17 cellular contexts compared by ENCODE assay signal in the genomic region with DNA sequence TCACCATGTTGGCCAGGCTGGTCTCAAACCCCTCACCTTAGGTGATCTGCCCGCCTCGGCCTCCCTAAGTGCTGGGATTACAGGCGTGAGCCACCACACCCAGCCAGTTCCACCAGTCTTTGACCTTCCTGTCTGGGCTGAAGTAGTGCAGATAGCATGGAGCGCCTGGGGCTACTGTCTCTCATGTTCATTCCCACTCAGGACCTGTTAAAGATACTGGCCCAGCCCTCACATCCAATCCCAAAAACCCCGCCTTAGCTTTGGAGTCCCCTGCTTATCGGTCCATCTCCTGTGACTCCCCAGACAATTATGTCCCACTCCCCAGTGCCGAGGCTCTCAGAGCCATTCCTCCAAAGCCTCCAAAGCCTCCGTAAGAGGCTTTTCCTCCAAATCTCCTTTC. TPM values are rescaled to one million over a fixed set of nuclear protein-coding genes. Genes with fewer than 3 reads are reported as not detected.
DNase-seq lines count a peak whose midpoint lies in the region; ATAC-seq and TF ChIP-seq lines count a peak whose summit lies in the region.
"Had no signal": no experiment of that assay in that cellular context is flagged by ENCODE, and none has a peak within 500 bp of the region (broad histone marks: within the 10 kb centered on the region; RNA-seq: fewer than 3 reads in every experiment).

No MANE protein-coding gene starts in this region.

- no peaks in the 10 kb centered on the region for H3K9me3 ChIP-seq in OCI-LY3 (ENCODE audit: insufficient read depth, low read length)
- H3K9me3 ChIP-seq: HAP-1 had no signal

- DNase-seq in activated CD4-positive, alpha-beta T cell treated with anti-CD3 and anti-CD28 coated beads for 36 hours, result no peak
- no peak for DNase-seq in activated CD4-positive, alpha-beta T cell treated with anti-CD3 and anti-CD28 coated beads for 48 hours
- DNase-seq in memory B cell (ENCODE audit: low spot score in 2 of 2), result no peak
- DNase-seq in NCI-H510A treated with DMSO at 0.1 percent for 48 hours (lab: John Stamatoyannopoulos, UW), result no peak
- no peak for DNase-seq in effector memory CD8-positive, alpha-beta T cell
- DNase-seq in superior temporal gyrus (ENCODE audit: extremely low spot score), result no peak
- DNase-seq: 8988T; CD4-positive, alpha-beta memory T cell; DMS153; DMS79 treated with DMSO at 0.1 percent for 48 hours; EL had no signal

- H2AFZ ChIP-seq in OCI-LY3 (ENCODE audit: low read depth, low read length), result no peak overlapping the region

- no peak overlapping the region; the same call in 1 of the 2 replicates for H3K9ac ChIP-seq in OCI-LY3 (ENCODE audit: low read length)

- peak overlapping the region; percentile 26 for H3K27ac Mint-ChIP-seq in activated CD4-positive, alpha-beta T cell treated with anti-CD3 and anti-CD28 coated beads for 36 hours
- H3K27ac Mint-ChIP-seq in memory B cell, result no peak overlapping the region
- H3K27ac Mint-ChIP-seq in stimulated activated memory B cell treated with anti-CD40 and anti-IgM and Interleukin-4, amounts not matched to agents 10 μg/mL and 1 μg/mL and 100 μg/mL, for 72 hours, result peak overlapping the region; percentile 68
- no peak overlapping the region for H3K27ac Mint-ChIP-seq in effector memory CD8-positive, alpha-beta T cell

- POLR2A ChIA-PET in activated CD4-positive, alpha-beta T cell treated with anti-CD3 and anti-CD28 coated beads for 36 hours (lab: Charles Lee), result no interaction called here

- peaks cover 20% of the 10 kb centered on the region for H3K36me3 Mint-ChIP-seq in activated CD4-positive, alpha-beta T cell treated with anti-CD3 and anti-CD28 coated beads for 36 hours (ENCODE audit: low read depth)
- peaks cover 7% of the 10 kb centered on the region for H3K36me3 Mint-ChIP-seq in memory B cell
- peaks cover 48% of the 10 kb centered on the region for H3K36me3 Mint-ChIP-seq in stimulated activated memory B cell treated with anti-CD40 and anti-IgM and Interleukin-4, amounts not matched to agents 10 μg/mL and 1 μg/mL and 100 μg/mL, for 72 hours
- peaks cover 16% of the 10 kb centered on the region for H3K36me3 Mint-ChIP-seq in effector memory CD8-positive, alpha-beta T cell (ENCODE audit: insufficient read depth)

- no peak for ATAC-seq in activated CD4-positive, alpha-beta T cell treated with anti-CD3 and anti-CD28 coated beads for 36 hours
- no peak for ATAC-seq in memory B cell (ENCODE audit: low read depth)
- ATAC-seq in stimulated activated memory B cell treated with anti-CD40 and anti-IgM and Interleukin-4, amounts not matched to agents 10 μg/mL and 1 μg/mL and 100 μg/mL, for 72 hours, result no peak
- ATAC-seq in effector memory CD8-positive, alpha-beta T cell (replicated peaks), result no peak
- ATAC-seq: HepG2 had no signal

- H3K4me1 ChIP-seq in OCI-LY3 (ENCODE audit: low read length), result peaks cover 53% of the 10 kb centered on the region
- H3K4me1 ChIP-seq: HAP-1 had no signal

- H3K36me3 ChIP-seq in OCI-LY3 (replicated peaks; ENCODE audit: low read depth, low read length), result peaks cover 74% of the 10 kb centered on the region
- H3K36me3 ChIP-seq: HAP-1 had no signal

- no peak overlapping the region for H3K4me3 Mint-ChIP-seq in activated CD4-positive, alpha-beta T cell treated with anti-CD3 and anti-CD28 coated beads for 36 hours
- peak overlapping the region; percentile 52 for H3K4me3 Mint-ChIP-seq in memory B cell
- H3K4me3 Mint-ChIP-seq in stimulated activated memory B cell treated with anti-CD40 and anti-IgM and Interleukin-4, amounts not matched to agents 10 μg/mL and 1 μg/mL and 100 μg/mL, for 72 hours, result peak overlapping the region; percentile 7
- no peak overlapping the region for H3K4me3 Mint-ChIP-seq in effector memory CD8-positive, alpha-beta T cell

- no peaks in the 10 kb centered on the region for H4K20me1 ChIP-seq in OCI-LY3 (ENCODE audit: insufficient read depth, low read length)

- H3K4me2 ChIP-seq in OCI-LY3 (ENCODE audit: low read length), result peak overlapping the region; percentile 12; the same call in 1 of the 2 replicates

- CTCF ChIA-PET in activated CD4-positive, alpha-beta T cell treated with anti-CD3 and anti-CD28 coated beads for 36 hours (lab: Charles Lee), result no interaction called here

- H3K4me1 Mint-ChIP-seq in activated CD4-positive, alpha-beta T cell treated with anti-CD3 and anti-CD28 coated beads for 36 hours, result peaks cover 14% of the 10 kb centered on the region
- peaks cover 26% of the 10 kb centered on the region for H3K4me1 Mint-ChIP-seq in memory B cell
- peaks cover 48% of the 10 kb centered on the region for H3K4me1 Mint-ChIP-seq in stimulated activated memory B cell treated with anti-CD40 and anti-IgM and Interleukin-4, amounts not matched to agents 10 μg/mL and 1 μg/mL and 100 μg/mL, for 72 hours
- no peaks in the 10 kb centered on the region for H3K4me1 Mint-ChIP-seq in effector memory CD8-positive, alpha-beta T cell (ENCODE audit: low read depth in 2 of 2)

- no peaks in the 10 kb centered on the region for H3K27me3 ChIP-seq in OCI-LY3 (ENCODE audit: low read depth, low read length)

- H3K4me3 ChIP-seq in OCI-LY3 (ENCODE audit: low read length), result no peak overlapping the region
- H3K4me3 ChIP-seq: HAP-1 had no signal

- no peaks in the 10 kb centered on the region for H3K9me3 Mint-ChIP-seq in activated CD4-positive, alpha-beta T cell treated with anti-CD3 and anti-CD28 coated beads for 36 hours (ENCODE audit: low read depth)
- H3K9me3 Mint-ChIP-seq in memory B cell, result no peaks in the 10 kb centered on the region
- peaks cover 2% of the 10 kb centered on the region for H3K9me3 Mint-ChIP-seq in stimulated activated memory B cell treated with anti-CD40 and anti-IgM and Interleukin-4, amounts not matched to agents 10 μg/mL and 1 μg/mL and 100 μg/mL, for 72 hours
- no peaks in the 10 kb centered on the region for H3K9me3 Mint-ChIP-seq in effector memory CD8-positive, alpha-beta T cell
- H3K9me3 Mint-ChIP-seq: CD4-positive, alpha-beta memory T cell had no signal

- intact Hi-C loops in activated CD4-positive, alpha-beta T cell treated with anti-CD3 and anti-CD28 coated beads for 36 hours (cut with DNase I, micrococcal nuclease), result no loop called here

- no peaks in the 10 kb centered on the region for H3K79me2 ChIP-seq in OCI-LY3 (ENCODE audit: low read length)

- H3K27ac ChIP-seq in OCI-LY3 (ENCODE audit: low read length), result peak overlapping the region; percentile 94
- H3K27ac ChIP-seq: C4-2B had no signal

- no peaks in the 10 kb centered on the region for H3K27me3 Mint-ChIP-seq in activated CD4-positive, alpha-beta T cell treated with anti-CD3 and anti-CD28 coated beads for 36 hours
- no peaks in the 10 kb centered on the region for H3K27me3 Mint-ChIP-seq in memory B cell
- peaks cover 16% of the 10 kb centered on the region for H3K27me3 Mint-ChIP-seq in stimulated activated memory B cell treated with anti-CD40 and anti-IgM and Interleukin-4, amounts not matched to agents 10 μg/mL and 1 μg/mL and 100 μg/mL, for 72 hours
- no peaks in the 10 kb centered on the region for H3K27me3 Mint-ChIP-seq in effector memory CD8-positive, alpha-beta T cell
- H3K27me3 Mint-ChIP-seq: CD4-positive, alpha-beta memory T cell had no signal

- no peak for TF ChIP-seq CTCF in OCI-LY3 (IDR thresholded peaks at IDR 0.05; ENCODE audit: low read depth, low read length)

RNA-seq across cellular contexts. Expression of gene CELA1, which starts 12.0 kb away (rescaled TPM):
- under 1 TPM in 1 of 2 experiments, not detected in 1; 0.18 TPM for total RNA-seq in activated CD4-positive, alpha-beta T cell treated with anti-CD3 and anti-CD28 coated beads for 36 hours
- total RNA-seq: H1, HepG2 had no signal

RNA-seq across cellular contexts. Expression of gene GALNT6, which starts 32.7 kb away (rescaled TPM):
- total RNA-seq in activated CD4-positive, alpha-beta T cell treated with anti-CD3 and anti-CD28 coated beads for 36 hours, result 10 to 100 TPM; 11.7 to 12.0 TPM

RNA-seq across cellular contexts. Expression of gene BIN2, which starts 34.5 kb away (rescaled TPM):
- 10 to 100 TPM; 39.9 to 48.8 TPM for total RNA-seq in activated CD4-positive, alpha-beta T cell treated with anti-CD3 and anti-CD28 coated beads for 36 hours
- total RNA-seq: H1, HepG2 had no signal

Comparison
In these comparisons a context has a peak if more than half of its experiments do, and no peak if none do; other contexts are left out.
1. H3K27ac Mint-ChIP-seq: peak in activated CD4-positive, alpha-beta T cell treated with anti-CD3 and anti-CD28 coated beads for 36 hours (single experiment) and stimulated activated memory B cell treated with anti-CD40 and anti-IgM and Interleukin-4, amounts not matched to agents 10 μg/mL and 1 μg/mL and 100 μg/mL, for 72 hours (single experiment); none in memory B cell (single experiment) and effector memory CD8-positive, alpha-beta T cell (0 of 2).
2. H3K4me3 Mint-ChIP-seq: peak in memory B cell (single experiment) and stimulated activated memory B cell treated with anti-CD40 and anti-IgM and Interleukin-4, amounts not matched to agents 10 μg/mL and 1 μg/mL and 100 μg/mL, for 72 hours (single experiment); none in activated CD4-positive, alpha-beta T cell treated with anti-CD3 and anti-CD28 coated beads for 36 hours (single experiment) and effector memory CD8-positive, alpha-beta T cell (0 of 2).